8 cellular contexts compared by ENCODE assay signal in the genomic region with DNA sequence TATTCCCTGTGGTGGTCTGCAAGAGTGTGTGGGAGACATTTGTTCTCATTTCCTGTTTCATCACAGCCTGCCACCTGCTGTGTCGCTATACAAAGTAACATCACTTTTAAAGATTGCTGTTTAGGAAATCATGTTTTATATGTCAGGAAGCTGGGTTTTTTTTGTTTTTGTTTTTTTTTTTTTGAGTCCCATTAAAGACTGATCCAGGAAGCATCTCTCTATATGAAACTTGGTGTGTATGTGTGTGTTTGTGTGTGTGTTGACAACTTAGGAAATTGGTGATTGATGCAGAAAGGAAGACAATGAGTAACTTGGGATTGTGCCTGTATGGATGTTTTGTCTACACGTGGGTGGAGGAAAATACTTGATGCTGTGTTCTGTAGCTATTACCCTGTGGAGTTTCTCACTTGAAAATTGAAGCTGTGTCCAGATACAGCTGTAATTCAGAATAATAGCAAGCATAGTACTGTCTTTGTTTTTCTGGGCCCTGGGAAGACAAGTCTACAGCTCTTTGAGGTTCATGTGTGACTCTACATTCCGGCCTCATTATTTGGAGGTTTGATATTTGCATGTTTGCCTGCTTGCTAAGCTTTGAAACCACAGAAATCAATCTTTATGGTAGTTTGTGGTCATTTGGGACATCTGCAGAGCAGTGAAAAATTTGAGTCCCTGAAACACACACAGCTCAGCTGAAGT. TPM values are rescaled to one million over a fixed set of nuclear protein-coding genes. Genes with fewer than 3 reads are reported as not detected.
DNase-seq lines count a peak whose midpoint lies in the region; ATAC-seq and TF ChIP-seq lines count a peak whose summit lies in the region.

No MANE protein-coding gene starts in this region.

- no peak overlapping the region for H3K4me2 ChIP-seq in mesenchymal stem cell (ENCODE audit: low read length, poor library complexity, severe bottlenecking)

- no peak overlapping the region for H3K4ac ChIP-seq in mesenchymal stem cell (ENCODE audit: low read depth in 1 of 2, low read length in 2 of 2)

- H3K4me3 ChIP-seq in heart left ventricle (no peak overlapping the region), mesenchymal stem cell (ENCODE audit: insufficient read depth in 1 of 2, low read depth in 1 of 2, low read length in 2 of 2) (peak overlapping the region in 1 of 2 experiments; percentile 6)

- peaks cover 8% of the 10 kb centered on the region for H3K4me1 Mint-ChIP-seq in activated naive CD8-positive, alpha-beta T cell treated with anti-CD3 and anti-CD28 coated beads, Interleukin-2, amount 50 U/mL, for 24 hours

- WGBS in heart left ventricle, 4 donors, result 36 to 46% (median 41%) methylated on average over 3 of the region's 3 CpGs
- WGBS in mesenchymal stem cell, result 0% methylated on average over 2 of the region's 3 CpGs

- no peaks in the 10 kb centered on the region for H3K9me3 Mint-ChIP-seq in activated naive CD8-positive, alpha-beta T cell treated with anti-CD3 and anti-CD28 coated beads, Interleukin-2, amount 50 U/mL, for 24 hours

- no peaks in the 10 kb centered on the region for H3K27me3 Mint-ChIP-seq in activated naive CD8-positive, alpha-beta T cell treated with anti-CD3 and anti-CD28 coated beads, Interleukin-2, amount 50 U/mL, for 24 hours

- no peak overlapping the region for H4K8ac ChIP-seq in mesenchymal stem cell (ENCODE audit: low read length)

- H3K27ac Mint-ChIP-seq in activated naive CD8-positive, alpha-beta T cell treated with anti-CD3 and anti-CD28 coated beads, Interleukin-2, amount 50 U/mL, for 24 hours, result no peak overlapping the region

- no peak overlapping the region for H2AFZ ChIP-seq in mesenchymal stem cell (ENCODE audit: low read depth, low read length)

- H3K36me3 ChIP-seq in heart left ventricle, result no peaks in the 10 kb centered on the region
- peaks cover 0 to 22% of the 10 kb centered on the region in 2 experiments for H3K36me3 ChIP-seq in mesenchymal stem cell (ENCODE audit: control insufficient read depth in 1 of 2, insufficient read depth in 2 of 2, low read depth in 1 of 2, low read length in 2 of 2)

- H2BK5ac ChIP-seq in mesenchymal stem cell (ENCODE audit: low read depth, low read length, poor library complexity, severe bottlenecking), result no peak overlapping the region

- peak overlapping the region; percentile 43 for H3K9ac ChIP-seq in mesenchymal stem cell (ENCODE audit: low read length)

- H2AK5ac ChIP-seq in mesenchymal stem cell (ENCODE audit: low read length, severe bottlenecking), result peak overlapping the region; percentile 9

- no peak overlapping the region for H2BK15ac ChIP-seq in mesenchymal stem cell (ENCODE audit: low read depth, poor library complexity, severe bottlenecking)

- no peak overlapping the region for H3K23ac ChIP-seq in mesenchymal stem cell (ENCODE audit: low read length in 2 of 2)

- H3K4me1 ChIP-seq in heart left ventricle, result peaks cover 14 to 78% (median 62%) of the 10 kb centered on the region in 12 donors
- peaks cover 13% of the 10 kb centered on the region for H3K4me1 ChIP-seq in mesenchymal stem cell (ENCODE audit: control insufficient read depth, insufficient read depth, low read depth, low read length)

- DNase-seq in heart left ventricle (no peak), cardiac septum (ENCODE audit: low spot score) (no peak), RPMI8226 (peak; percentile 52), mesenchymal stem cell (peak; percentile 90), retina (no peak), NCI-H748 treated with DMSO at 0.1 percent for 48 hours (lab: John Stamatoyannopoulos, UW) (no peak)
- DNase-seq in activated naive CD8-positive, alpha-beta T cell treated with anti-CD3 and anti-CD28 coated beads, Interleukin-2, amount 50 U/mL, for 24 hours, result no peak

- ATAC-seq in heart left ventricle (peak in 2 of 4 donors; percentile 59 to 69), HG03045 (IDR thresholded peaks at IDR 0.05; ENCODE audit: unreplicated experiment) (peak; percentile 90)
- ATAC-seq in activated naive CD8-positive, alpha-beta T cell treated with anti-CD3 and anti-CD28 coated beads, Interleukin-2, amount 50 U/mL, for 24 hours, result no peak

- no peak overlapping the region for H3K4me3 Mint-ChIP-seq in activated naive CD8-positive, alpha-beta T cell treated with anti-CD3 and anti-CD28 coated beads, Interleukin-2, amount 50 U/mL, for 24 hours

- H2BK12ac ChIP-seq in mesenchymal stem cell (ENCODE audit: low read length in 2 of 2), result no peak overlapping the region

- H3K9me3 ChIP-seq in heart left ventricle (peaks cover 0 to 5% (median 0%) of the 10 kb centered on the region in 12 donors), mesenchymal stem cell (ENCODE audit: control insufficient read depth, low read length) (no peaks in the 10 kb centered on the region)

- H2BK120ac ChIP-seq in mesenchymal stem cell (ENCODE audit: low read depth, low read length), result no peak overlapping the region

- H3K79me1 ChIP-seq in mesenchymal stem cell (replicated peaks; ENCODE audit: low read length, poor library complexity, severe bottlenecking), result peaks cover 2% of the 10 kb centered on the region

- H3K27me3 ChIP-seq in heart left ventricle (no peaks in the 10 kb centered on the region), mesenchymal stem cell (ENCODE audit: control insufficient read depth in 1 of 2, insufficient read depth in 1 of 2, low read length in 2 of 2) (no peaks in the 10 kb centered on the region)

- H3K27ac ChIP-seq in heart left ventricle, result peak overlapping the region in 9 of 12 donors; percentile 6 to 55 (median 26)
- H3K27ac ChIP-seq in mesenchymal stem cell (ENCODE audit: low read length, poor library complexity, severe bottlenecking), result peak overlapping the region; percentile 61

- no peak overlapping the region for H3K18ac ChIP-seq in mesenchymal stem cell (ENCODE audit: low read depth in 1 of 2, low read length in 2 of 2)

- no peak for TF ChIP-seq POLR2A in heart left ventricle (IDR thresholded peaks at IDR 0.05)

- no peaks in the 10 kb centered on the region for H3K36me3 Mint-ChIP-seq in activated naive CD8-positive, alpha-beta T cell treated with anti-CD3 and anti-CD28 coated beads, Interleukin-2, amount 50 U/mL, for 24 hours (ENCODE audit: low read depth)

- TF ChIP-seq CTCF in heart left ventricle (IDR thresholded peaks at IDR 0.05), result no peak

- H3K14ac ChIP-seq in mesenchymal stem cell (ENCODE audit: low read length in 2 of 2), result no peak overlapping the region

- H4K91ac ChIP-seq in mesenchymal stem cell (ENCODE audit: low read length), result no peak overlapping the region

- intact Hi-C loops in heart left ventricle (cut with DNase I), result loop anchor here in 2 of 10 donors (5.0 kb wide), 1 partner anchor 44 kb away; no protein-coding TSS in a partner anchor
- intact Hi-C loops in cardiac septum (cut with DNase I), result no loop called here

RNA-seq across cellular contexts. Expression of gene LAMC1, which starts 47.9 kb away (rescaled TPM):
- total RNA-seq in heart left ventricle (100 to 1,000 TPM in 7 of 9 donors, 10 to 100 TPM in 2; 78.6 to 226 (median 122) TPM), cardiac septum (104 TPM)
- 100 to 1,000 TPM in 1 of 2 donors, 10 to 100 TPM in 1; 22.9 to 108 TPM for polyA plus RNA-seq in heart left ventricle
- 334 TPM for polyA plus RNA-seq in mesenchymal stem cell (2013, experiment 1 of 2)
- polyA plus RNA-seq in mesenchymal stem cell (2013, experiment 2 of 2), result 324 TPM

Comparison
In these comparisons a context has a peak if more than half of its experiments do, and no peak if none do; other contexts are left out.
1. DNase-seq: peak in RPMI8226 (single experiment) and mesenchymal stem cell (single experiment); none in heart left ventricle (0 of 5), cardiac septum (single experiment), retina (single experiment), activated naive CD8-positive, alpha-beta T cell treated with anti-CD3 and anti-CD28 coated beads, Interleukin-2, amount 50 U/mL, for 24 hours (single experiment) and NCI-H748 treated with DMSO at 0.1 percent for 48 hours (single experiment).